13 cellular contexts compared by ENCODE assay signal in the genomic region with DNA sequence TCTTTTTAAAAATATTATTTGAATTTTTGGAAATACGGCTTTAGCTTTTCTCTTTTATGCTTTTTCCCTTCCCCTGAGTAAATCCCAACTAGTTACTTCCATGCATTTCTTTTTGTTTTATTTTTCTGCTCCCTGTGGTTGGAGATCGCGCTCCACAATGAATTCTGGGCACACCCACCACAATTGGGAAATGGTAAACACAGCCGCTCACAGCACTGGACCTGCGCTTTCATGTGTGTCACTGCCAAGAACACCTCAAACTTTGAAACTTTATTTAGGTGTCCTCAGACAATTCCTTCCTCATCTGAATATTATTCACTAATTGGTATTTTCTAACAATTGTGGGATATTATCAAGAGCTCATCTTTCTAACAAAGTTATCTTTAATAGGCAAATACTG.
DNase-seq lines count a peak whose midpoint lies in the region; ATAC-seq and TF ChIP-seq lines count a peak whose summit lies in the region.
"Had no signal": no experiment of that assay in that cellular context is flagged by ENCODE, and none has a peak within 500 bp of the region (broad histone marks: within the 10 kb centered on the region; RNA-seq: fewer than 3 reads in every experiment).

No MANE protein-coding gene starts in this region.

- no peaks in the 10 kb centered on the region for H3K9me3 ChIP-seq in Loucy (ENCODE audit: insufficient read depth, low read depth, low read length)
- H3K9me3 ChIP-seq: Caco-2 had no signal

- H4K20me1 ChIP-seq in Loucy (ENCODE audit: insufficient read depth, low read length, poor library complexity, severe bottlenecking), result no peaks in the 10 kb centered on the region

- H3K36me3 ChIP-seq in Loucy (ENCODE audit: insufficient read depth, low read length), result no peaks in the 10 kb centered on the region

- H3K27ac Mint-ChIP-seq in WTC11 (peak overlapping the region; percentile 11; the same call in 1 of the 2 replicates), nephron progenitor cell (peak overlapping the region; percentile 23)
- H3K27ac Mint-ChIP-seq: CD14-positive monocyte; CD8-positive, alpha-beta T cell had no signal

- H3K36me3 Mint-ChIP-seq in WTC11, result no peaks in the 10 kb centered on the region
- H3K36me3 Mint-ChIP-seq in nephron progenitor cell (ENCODE audit: low read depth), result no peaks in the 10 kb centered on the region
- H3K36me3 Mint-ChIP-seq: CD14-positive monocyte; CD8-positive, alpha-beta T cell had no signal

- peaks cover 3% of the 10 kb centered on the region; the same call in 1 of the 2 replicates for H3K27me3 Mint-ChIP-seq in WTC11 (ENCODE audit: low read depth)
- H3K27me3 Mint-ChIP-seq in nephron progenitor cell (ENCODE audit: low read depth, poor library complexity), result no peaks in the 10 kb centered on the region

- peak overlapping the region; percentile 78 for H2AFZ ChIP-seq in Loucy (ENCODE audit: low read length)
- H2AFZ ChIP-seq: GM23248 had no signal

- no peak overlapping the region for H3K4me3 Mint-ChIP-seq in WTC11
- no peak overlapping the region for H3K4me3 Mint-ChIP-seq in nephron progenitor cell
- H3K4me3 Mint-ChIP-seq: CD8-positive, alpha-beta T cell had no signal

- H3K9me2 ChIP-seq in Loucy (replicated peaks; ENCODE audit: low read depth, low read length), result no peaks in the 10 kb centered on the region

- CTCF ChIA-PET in WTC11 (lab: Charles Lee), result interaction anchor here (1.1 to 2.1 kb wide), 3 partner anchors 44 to 381 kb away, joined by 3 to 10 read pairs (median 3); no protein-coding TSS in a partner anchor

- DNase-seq in NCI-H345 (lab: John Stamatoyannopoulos, UW) (peak; percentile 33), NCI-H345 treated with DMSO at 0.1 percent for 48 hours (lab: John Stamatoyannopoulos, UW; ENCODE audit: unreplicated experiment) (no peak), WTC11 (ENCODE audit: low spot score) (no peak), nephron progenitor cell (no peak), HUDEP-2 (lab: John Stamatoyannopoulos, UW; ENCODE audit: unreplicated experiment in 76 of 76) (no peak), GF-D8 (lab: John Stamatoyannopoulos, UW) (no peak)
- DNase-seq: Caco-2; CD8-positive, alpha-beta T cell; GM23248 had no signal

- H3K4me3 ChIP-seq in Loucy (ENCODE audit: low read length, poor library complexity, severe bottlenecking), result no peak overlapping the region
- H3K4me3 ChIP-seq: GM12878, GM23248 had no signal

- POLR2A ChIA-PET in WTC11 (lab: Charles Lee), result interaction anchor here (1.0 kb wide), 1 partner anchor 20 kb away, joined by 3 read pairs; no protein-coding TSS in a partner anchor

- TF ChIP-seq CTCF in Loucy (conservative IDR thresholded peaks at IDR 0.05; ENCODE audit: low read length), result no peak
- TF ChIP-seq CTCF in WTC11 (IDR thresholded peaks at IDR 0.05), result no peak
- no peak for TF ChIP-seq CTCF in nephron progenitor cell (IDR thresholded peaks at IDR 0.05)

- no peaks in the 10 kb centered on the region for H3F3A ChIP-seq in Loucy (ENCODE audit: low read depth)

- ATAC-seq in WTC11, result no peak
- no peak for ATAC-seq in HG03457 (IDR thresholded peaks at IDR 0.05; ENCODE audit: unreplicated experiment)
- ATAC-seq: CD8-positive, alpha-beta T cell; GM12878 had no signal

- no peaks in the 10 kb centered on the region for H3K27me3 ChIP-seq in Loucy (ENCODE audit: insufficient read depth, low read length, poor library complexity, severe bottlenecking)

- no peaks in the 10 kb centered on the region for H3K79me2 ChIP-seq in Loucy (ENCODE audit: insufficient read depth, low read length)

- H3K9ac ChIP-seq in Loucy (ENCODE audit: low read depth, low read length, poor library complexity, severe bottlenecking), result no peak overlapping the region
- H3K9ac ChIP-seq: GM23248 had no signal

- H3K9me3 Mint-ChIP-seq in WTC11 (peaks cover 6% of the 10 kb centered on the region), nephron progenitor cell (peaks cover 9% of the 10 kb centered on the region)
- H3K9me3 Mint-ChIP-seq: CD8-positive, alpha-beta T cell had no signal

- H3K4me1 Mint-ChIP-seq in WTC11, result peaks cover 18% of the 10 kb centered on the region
- H3K4me1 Mint-ChIP-seq in nephron progenitor cell, result peaks cover 42% of the 10 kb centered on the region
- H3K4me1 Mint-ChIP-seq: CD14-positive monocyte had no signal

- no peak overlapping the region for H3K4me2 ChIP-seq in Loucy (ENCODE audit: low read depth, low read length, poor library complexity, severe bottlenecking)

- H3K4me1 ChIP-seq in Loucy (ENCODE audit: insufficient read depth, low read length, poor library complexity, severe bottlenecking), result peaks cover 56% of the 10 kb centered on the region
- H3K4me1 ChIP-seq: Caco-2 had no signal

TF ChIP-seq in WTC11, 78 proteins besides CTCF, POLR2A, EP300 and RAD21:
- no peak for TF ChIP-seq TP53 (CRISPR knock-in tag; IDR thresholded peaks at IDR 0.05)
- TF ChIP-seq TEAD1 (CRISPR knock-in tag; IDR thresholded peaks at IDR 0.05), result no peak
- no peak for TF ChIP-seq SOX15 (CRISPR knock-in tag; IDR thresholded peaks at IDR 0.05)
